ENCODE assay signal across 9 cellular contexts in the genomic region with DNA sequence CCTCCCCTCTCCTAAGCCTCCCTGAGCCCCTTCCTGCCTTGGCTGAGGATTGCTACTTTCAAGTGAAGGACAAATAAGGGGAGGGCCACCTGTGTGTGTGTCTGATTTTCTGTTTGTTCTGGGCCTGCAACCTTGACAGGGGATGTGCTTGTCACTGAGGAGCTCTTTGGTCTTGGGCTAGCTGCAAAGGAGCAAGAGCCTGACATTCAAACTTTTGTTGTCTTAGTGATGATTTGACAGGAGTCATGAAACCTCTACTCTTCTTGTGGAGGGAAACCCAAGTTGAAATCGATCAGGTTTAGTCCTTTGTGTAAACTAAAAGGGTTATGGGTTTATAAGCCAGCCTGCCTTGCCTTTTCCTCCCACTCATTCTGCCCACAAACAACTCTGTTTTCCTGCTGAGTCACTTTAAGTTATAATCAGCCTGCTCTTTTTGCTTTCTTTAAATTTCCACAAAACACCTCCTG. TPM values are rescaled to one million over a fixed set of nuclear protein-coding genes. Genes with fewer than 3 reads are reported as not detected.
DNase-seq lines count a peak whose midpoint lies in the region; ATAC-seq and TF ChIP-seq lines count a peak whose summit lies in the region.
"Had no signal": no experiment of that assay in that cellular context is flagged by ENCODE, and none has a peak within 500 bp of the region (broad histone marks: within the 10 kb centered on the region; RNA-seq: fewer than 3 reads in every experiment).

No MANE protein-coding gene starts in this region.

- H4K20me1 ChIP-seq in osteoblast (ENCODE audit: insufficient read depth, low read length), result peaks cover 53% of the 10 kb centered on the region

- no peak for TF ChIP-seq CTCF in osteoblast (IDR thresholded peaks at IDR 0.05; ENCODE audit: extremely low read depth, low read depth, low read length)

- H3K9me3 ChIP-seq in T-helper 17 cell (ENCODE audit: control insufficient read depth, low read length, poor library complexity, severe bottlenecking) (no peaks in the 10 kb centered on the region), osteoblast (ENCODE audit: low read depth, low read length) (no peaks in the 10 kb centered on the region)
- H3K9me3 ChIP-seq: lower lobe of right lung had no signal

- H3K27me3 Mint-ChIP-seq in T-helper 17 cell, result no peaks in the 10 kb centered on the region
- H3K27me3 Mint-ChIP-seq in dendritic cell treated with granulocyte-macrophage colony-stimulating factor and Interleukin-4, amounts not matched to agents 40 ng/mL and 50 ng/mL, for 4 days, result no peaks in the 10 kb centered on the region

- intact Hi-C loops in dendritic cell treated with granulocyte-macrophage colony-stimulating factor and Interleukin-4, amounts not matched to agents 40 ng/mL and 50 ng/mL, for 4 days (cut with micrococcal nuclease), result no loop called here

- peaks cover 20% of the 10 kb centered on the region for H3K4me1 Mint-ChIP-seq in T-helper 17 cell
- H3K4me1 Mint-ChIP-seq in dendritic cell treated with granulocyte-macrophage colony-stimulating factor and Interleukin-4, amounts not matched to agents 40 ng/mL and 50 ng/mL, for 4 days (ENCODE audit: low read depth), result peaks cover 58% of the 10 kb centered on the region

- no peaks in the 10 kb centered on the region for H3K36me3 Mint-ChIP-seq in T-helper 17 cell (ENCODE audit: low read depth)
- H3K36me3 Mint-ChIP-seq in dendritic cell treated with granulocyte-macrophage colony-stimulating factor and Interleukin-4, amounts not matched to agents 40 ng/mL and 50 ng/mL, for 4 days (ENCODE audit: low read depth), result peaks cover 100% of the 10 kb centered on the region

- H3K79me2 ChIP-seq in osteoblast (ENCODE audit: insufficient read depth, low read length), result peaks cover 76% of the 10 kb centered on the region

- no peak for ATAC-seq in T-helper 17 cell
- no peak for ATAC-seq in HG03439 (IDR thresholded peaks at IDR 0.05; ENCODE audit: unreplicated experiment)
- ATAC-seq in GM21723 (IDR thresholded peaks at IDR 0.05; ENCODE audit: unreplicated experiment), result no peak

- H3K27ac ChIP-seq in osteoblast (ENCODE audit: low read depth, low read length), result peak overlapping the region; percentile 60
- H3K27ac ChIP-seq: lower lobe of right lung had no signal

- no peak overlapping the region for H3K4me3 Mint-ChIP-seq in T-helper 17 cell
- H3K4me3 Mint-ChIP-seq in dendritic cell treated with granulocyte-macrophage colony-stimulating factor and Interleukin-4, amounts not matched to agents 40 ng/mL and 50 ng/mL, for 4 days, result no peak overlapping the region

- peaks cover 37% of the 10 kb centered on the region for H3K4me1 ChIP-seq in osteoblast (ENCODE audit: insufficient read depth, low read length)

- H3K4me3 ChIP-seq in osteoblast (ENCODE audit: insufficient read depth, low read length), result peak overlapping the region; percentile 0
- H3K4me3 ChIP-seq: lower lobe of right lung had no signal

- peak; percentile 38 for DNase-seq in ELR (ENCODE audit: low read depth)
- DNase-seq in T-helper 17 cell, result no peak
- DNase-seq in osteoblast (ENCODE audit: insufficient read length, low spot score, missing footprints), result peak; percentile 66
- DNase-seq in activated CD4-positive, CD25-positive, alpha-beta regulatory T cell treated with anti-CD3 and anti-CD28 coated beads, Interleukin-2, amount 50 U/mL, for 72 hours, result no peak
- no peak for DNase-seq in occipital lobe (lab: John Stamatoyannopoulos, UW)
- DNase-seq: lower lobe of right lung had no signal

- peaks cover 78% of the 10 kb centered on the region for H3K36me3 ChIP-seq in osteoblast (ENCODE audit: insufficient read depth, low read length)

- no peak overlapping the region for H2AFZ ChIP-seq in osteoblast (ENCODE audit: low read length)

- peak overlapping the region; percentile 34 for H3K4me2 ChIP-seq in osteoblast (ENCODE audit: insufficient read depth, low read length)

- H3K27ac Mint-ChIP-seq in T-helper 17 cell, result peak overlapping the region; percentile 66
- H3K27ac Mint-ChIP-seq in dendritic cell treated with granulocyte-macrophage colony-stimulating factor and Interleukin-4, amounts not matched to agents 40 ng/mL and 50 ng/mL, for 4 days, result peak overlapping the region; percentile 25

- no peaks in the 10 kb centered on the region for H3K9me3 Mint-ChIP-seq in dendritic cell treated with granulocyte-macrophage colony-stimulating factor and Interleukin-4, amounts not matched to agents 40 ng/mL and 50 ng/mL, for 4 days

- no peaks in the 10 kb centered on the region for H3K27me3 ChIP-seq in osteoblast (ENCODE audit: insufficient read depth, low read length)

RNA-seq across cellular contexts. Expression of a gene that starts 16.9 kb away (rescaled TPM):
- total RNA-seq in T-helper 17 cell (10 to 100 TPM; 30.3 to 43.4 TPM), osteoblast (253 and 262 TPM in 2 replicates), occipital lobe (116 TPM)

RNA-seq across cellular contexts. Expression of a gene that starts 38.4 kb away (rescaled TPM):
- total RNA-seq in T-helper 17 cell (1 to 10 TPM in 1 of 2 donors, under 1 TPM in 1; 0.50 to 1.4 TPM), osteoblast (1.2 and 2.2 TPM in 2 replicates), occipital lobe (not detected)

RNA-seq across cellular contexts. Expression of a gene that starts 50.7 kb away (rescaled TPM):
- 10 to 100 TPM; 13.3 to 15.4 TPM for total RNA-seq in T-helper 17 cell
- 25.3 TPM in 2 replicates for total RNA-seq in osteoblast
- 37.9 TPM for total RNA-seq in occipital lobe

Comparison
In these comparisons a context has a peak if more than half of its experiments do, and no peak if none do; other contexts are left out.
1. DNase-seq: peak in ELR (single experiment) and osteoblast (single experiment); none in T-helper 17 cell (0 of 3), activated CD4-positive, CD25-positive, alpha-beta regulatory T cell treated with anti-CD3 and anti-CD28 coated beads, Interleukin-2, amount 50 U/mL, for 72 hours (single experiment) and occipital lobe (single experiment).